1 cellular context compared by ENCODE assay signal in the genomic region with DNA sequence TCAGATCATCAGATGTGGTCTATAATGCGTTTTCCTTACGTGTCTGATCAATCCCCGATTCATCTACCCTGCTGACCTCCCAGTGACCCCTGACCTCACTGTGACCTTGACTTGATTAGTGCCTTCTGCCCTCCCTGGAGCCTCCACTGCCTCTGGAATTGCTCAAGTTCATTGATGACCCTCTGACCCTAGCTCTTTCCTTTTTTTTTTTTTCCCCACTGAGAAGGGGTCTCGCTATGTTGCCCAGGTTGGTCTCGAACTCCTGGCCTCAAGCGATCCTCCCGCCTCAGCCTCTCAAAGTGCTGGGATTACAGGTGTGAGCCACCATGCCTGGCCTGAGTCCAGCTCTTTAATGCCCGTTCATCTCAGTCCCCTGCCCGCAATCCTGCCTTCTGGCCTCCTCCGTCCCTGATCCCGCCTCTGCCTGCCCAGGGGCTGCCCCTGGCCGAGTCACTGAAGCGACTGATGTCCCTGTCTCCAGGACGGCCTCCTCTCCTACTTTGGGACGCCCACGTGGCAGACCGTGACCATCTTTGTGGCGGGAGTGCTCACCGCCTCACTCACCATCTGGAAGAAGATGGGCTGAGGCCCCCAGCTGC.
TF ChIP-seq lines count a peak whose summit lies in the region.

No MANE protein-coding gene starts in this region.

TF ChIP-seq in IMR-90, 13 proteins besides CTCF, POLR2A, EP300 and RAD21:
- no peak for TF ChIP-seq CEBPB (IDR thresholded peaks at IDR 0.05; ENCODE audit: low read depth, low read length)
- no peak for TF ChIP-seq ELK1 (IDR thresholded peaks at IDR 0.05; ENCODE audit: borderline replicate concordance, low read depth, low read length)
- TF ChIP-seq MAZ (IDR thresholded peaks at IDR 0.05; ENCODE audit: borderline replicate concordance, low read depth, low read length) = no peak
- no peak for TF ChIP-seq MXI1 (IDR thresholded peaks at IDR 0.05; ENCODE audit: borderline replicate concordance, low read depth, low read length)
- TF ChIP-seq CHD1 (IDR thresholded peaks at IDR 0.05; ENCODE audit: low read depth, low read length) = no peak
- no peak for TF ChIP-seq NFE2L2 (IDR thresholded peaks at IDR 0.05; ENCODE audit: low read depth, low read length)
- TF ChIP-seq FOS (IDR thresholded peaks at IDR 0.05; ENCODE audit: low read depth, low read length) = no peak
- TF ChIP-seq BHLHE40 (IDR thresholded peaks at IDR 0.05; ENCODE audit: low read depth, low read length) = no peak
- TF ChIP-seq RFX5 (IDR thresholded peaks at IDR 0.05; ENCODE audit: low read depth, low read length) = no peak
- no peak for TF ChIP-seq RCOR1 (IDR thresholded peaks at IDR 0.05; ENCODE audit: insufficient replicate concordance, low read length)
- no peak for TF ChIP-seq SMC3 (IDR thresholded peaks at IDR 0.05; ENCODE audit: low read depth, low read length)
- TF ChIP-seq, protein P1, sequence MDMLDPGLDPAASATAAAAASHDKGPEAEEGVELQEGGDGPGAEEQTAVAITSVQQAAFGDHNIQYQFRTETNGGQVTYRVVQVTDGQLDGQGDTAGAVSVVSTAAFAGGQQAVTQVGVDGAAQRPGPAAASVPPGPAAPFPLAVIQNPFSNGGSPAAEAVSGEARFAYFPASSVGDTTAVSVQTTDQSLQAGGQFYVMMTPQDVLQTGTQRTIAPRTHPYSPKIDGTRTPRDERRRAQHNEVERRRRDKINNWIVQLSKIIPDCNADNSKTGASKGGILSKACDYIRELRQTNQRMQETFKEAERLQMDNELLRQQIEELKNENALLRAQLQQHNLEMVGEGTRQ (IDR thresholded peaks at IDR 0.05; ENCODE audit: low read depth, low read length) = no peak
- no peak for TF ChIP-seq MAFK (IDR thresholded peaks at IDR 0.05; ENCODE audit: low read depth, low read length)
